Comparison of ENCODE assay signal across 25 cellular contexts in the genomic region with DNA sequence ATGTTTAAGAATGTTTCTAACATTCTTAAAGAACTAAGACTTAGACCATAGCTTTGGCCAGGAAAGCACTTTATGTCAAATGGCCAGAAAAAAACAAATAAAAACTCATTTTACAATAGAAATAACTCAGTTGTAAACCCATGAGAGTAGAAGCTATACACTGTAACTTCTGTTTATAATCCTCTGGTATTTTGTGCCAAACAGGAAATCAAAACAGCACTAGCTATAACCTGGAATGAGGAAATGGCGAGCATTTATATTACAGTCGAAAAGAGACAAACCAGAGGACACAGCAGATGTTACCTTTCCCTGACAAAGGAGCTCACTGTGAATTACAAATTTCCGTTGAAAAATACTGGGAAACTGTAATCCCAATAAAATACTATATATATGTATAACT. TPM values are rescaled to one million over a fixed set of nuclear protein-coding genes. Genes with fewer than 3 reads are reported as not detected.
DNase-seq lines count a peak whose midpoint lies in the region; ATAC-seq, FAIRE-seq and TF ChIP-seq lines count a peak whose summit lies in the region.
"Had no signal": no experiment of that assay in that cellular context is flagged by ENCODE, and none has a peak within 500 bp of the region (broad histone marks: within the 10 kb centered on the region; RNA-seq: fewer than 3 reads in every experiment).

No MANE protein-coding gene starts in this region.

- peak overlapping the region in 1 of 2 donors; percentile 11 for H3K27ac ChIP-seq in small intestine (ENCODE audit: low read depth in 1 of 2, low read length in 1 of 2)
- H3K27ac ChIP-seq: 22Rv1; BLaER1 treated with 17β-estradiol and CSF1 and Interleukin-3, amounts not matched to agents 10 nM and 100 nM; foreskin keratinocyte; parathyroid adenoma; RWPE1; thoracic aorta; WERI-Rb-1 had no signal

- H3K4me3 Mint-ChIP-seq in activated CD8-positive, alpha-beta memory T cell treated with anti-CD3 and anti-CD28 coated beads, Interleukin-2, amount 10 ng/mL, durations not matched to agents 7 days and 5 days, result no peak overlapping the region
- H3K4me3 Mint-ChIP-seq: activated CD4-positive, alpha-beta memory T cell treated with anti-CD3 and anti-CD28 coated beads, Interleukin-2, amount 10 ng/mL, durations not matched to agents 7 days and 5 days; activated naive CD8-positive, alpha-beta T cell; HFFc6 had no signal

- H3K9me3 Mint-ChIP-seq in activated CD8-positive, alpha-beta memory T cell treated with anti-CD3 and anti-CD28 coated beads, Interleukin-2, amount 10 ng/mL, durations not matched to agents 7 days and 5 days (ENCODE audit: low read depth), result no peaks in the 10 kb centered on the region
- H3K9me3 Mint-ChIP-seq: activated CD4-positive, alpha-beta memory T cell treated with anti-CD3 and anti-CD28 coated beads, Interleukin-2, amount 10 ng/mL, durations not matched to agents 7 days and 5 days; HFFc6 had no signal

- H3K4me1 ChIP-seq in small intestine (ENCODE audit: control insufficient read depth in 2 of 2, insufficient read depth in 1 of 2, low read depth in 1 of 2, low read length in 1 of 2), result peaks cover 4 to 6% of the 10 kb centered on the region in 2 donors
- H3K4me1 ChIP-seq: parathyroid adenoma had no signal

- CTCF ChIA-PET in activated CD8-positive, alpha-beta memory T cell treated with anti-CD3 and anti-CD28 coated beads, Interleukin-2, amount 10 ng/mL, durations not matched to agents 7 days and 5 days (lab: Charles Lee), result interaction anchor here (0.6 kb wide), 1 partner anchor 35 kb away, joined by 4 read pairs; no protein-coding TSS in a partner anchor

- no peak for TF ChIP-seq POLR2A in GM12891 (IDR thresholded peaks at IDR 0.05; ENCODE audit: low read depth, low read length)

- no peak for ATAC-seq in GM18873 (IDR thresholded peaks at IDR 0.05; ENCODE audit: low FRiP score, unreplicated experiment)
- ATAC-seq in activated CD8-positive, alpha-beta memory T cell treated with anti-CD3 and anti-CD28 coated beads, Interleukin-2, amount 10 ng/mL, durations not matched to agents 7 days and 5 days, result no peak
- ATAC-seq: foreskin keratinocyte, left lobe of liver had no signal

- no peak overlapping the region for H3K27ac Mint-ChIP-seq in activated CD8-positive, alpha-beta memory T cell treated with anti-CD3 and anti-CD28 coated beads, Interleukin-2, amount 10 ng/mL, durations not matched to agents 7 days and 5 days
- H3K27ac Mint-ChIP-seq: activated CD4-positive, alpha-beta memory T cell treated with anti-CD3 and anti-CD28 coated beads, Interleukin-2, amount 10 ng/mL, durations not matched to agents 7 days and 5 days; activated naive CD8-positive, alpha-beta T cell; HFFc6 had no signal

- H3K27me3 ChIP-seq in small intestine (ENCODE audit: control insufficient read depth in 2 of 2, insufficient read depth in 2 of 2, low read length in 2 of 2), result no peaks in the 10 kb centered on the region
- H3K27me3 ChIP-seq: BLaER1 treated with 17β-estradiol and CSF1 and Interleukin-3, amounts not matched to agents 10 nM and 100 nM; foreskin keratinocyte had no signal

- H3K9me3 ChIP-seq in small intestine (ENCODE audit: control insufficient read depth, low read depth), result no peaks in the 10 kb centered on the region
- H3K9me3 ChIP-seq: BLaER1 treated with 17β-estradiol and CSF1 and Interleukin-3, amounts not matched to agents 10 nM and 100 nM; thoracic aorta had no signal

- DNase-seq in DMS153 (lab: John Stamatoyannopoulos, UW), result peak; percentile 75
- no peak for DNase-seq in DMS153 treated with DMSO at 0.1 percent for 48 hours (lab: John Stamatoyannopoulos, UW; ENCODE audit: unreplicated experiment)
- peak; percentile 51 to 58 for DNase-seq in cardiac fibroblast (ENCODE audit: low read depth in 2 of 2)
- peak; percentile 16 for DNase-seq in kidney glomerular epithelial cell (lab: John Stamatoyannopoulos, UW)
- peak; percentile 71 for DNase-seq in small intestine
- no peak for DNase-seq in activated CD8-positive, alpha-beta memory T cell treated with anti-CD3 and anti-CD28 coated beads, Interleukin-2, amount 10 ng/mL, durations not matched to agents 7 days and 5 days
- no peak for DNase-seq in GM12891 (ENCODE audit: insufficient read length, low spot score)
- DNase-seq: activated CD4-positive, alpha-beta memory T cell treated with anti-CD3 and anti-CD28 coated beads, Interleukin-2, amount 10 ng/mL, durations not matched to agents 7 days and 5 days; activated T-cell treated with anti-CD3 and anti-CD28 coated beads, Interleukin-2, amount 50 U/mL, for 48 hours; caudate nucleus; DMS79; foreskin keratinocyte; HFFc6; NCI-H1436 treated with DMSO at 0.1 percent for 48 hours; NCI-H446; T-helper 1 cell; WERI-Rb-1 had no signal

- H3K36me3 Mint-ChIP-seq in activated CD8-positive, alpha-beta memory T cell treated with anti-CD3 and anti-CD28 coated beads, Interleukin-2, amount 10 ng/mL, durations not matched to agents 7 days and 5 days, result peaks cover 24% of the 10 kb centered on the region

- FAIRE-seq in small intestine (lab: Jason Lieb, UNC) (no peak), GM12891 (lab: Jason Lieb, UNC) (no peak)

- H3K36me3 ChIP-seq in small intestine (ENCODE audit: control insufficient read depth in 2 of 2, insufficient read depth in 2 of 2, low read length in 2 of 2), result peaks cover 2% of the 10 kb centered on the region in 2 donors
- H3K36me3 ChIP-seq: thoracic aorta had no signal

- TF ChIP-seq CTCF in cardiac fibroblast (IDR thresholded peaks at IDR 0.05; ENCODE audit: low read depth, low read length), result no peak

- no peaks in the 10 kb centered on the region for H3K27me3 Mint-ChIP-seq in activated CD8-positive, alpha-beta memory T cell treated with anti-CD3 and anti-CD28 coated beads, Interleukin-2, amount 10 ng/mL, durations not matched to agents 7 days and 5 days
- H3K27me3 Mint-ChIP-seq: activated CD4-positive, alpha-beta memory T cell treated with anti-CD3 and anti-CD28 coated beads, Interleukin-2, amount 10 ng/mL, durations not matched to agents 7 days and 5 days; activated naive CD8-positive, alpha-beta T cell had no signal

- H3K4me3 ChIP-seq in cardiac fibroblast (replicated peaks in 1 of 2; ENCODE audit: low read depth in 2 of 2, low read length in 2 of 2) (no peak overlapping the region), small intestine (ENCODE audit: low read depth in 1 of 2, low read length in 2 of 2) (no peak overlapping the region)
- H3K4me3 ChIP-seq: BLaER1 treated with 17β-estradiol and CSF1 and Interleukin-3, amounts not matched to agents 10 nM and 100 nM; thoracic aorta had no signal

- 14 to 38% (median 36%) methylated on average over 3 of the region's 3 CpGs for WGBS in small intestine, 3 donors

- H3K4me1 Mint-ChIP-seq in activated CD8-positive, alpha-beta memory T cell treated with anti-CD3 and anti-CD28 coated beads, Interleukin-2, amount 10 ng/mL, durations not matched to agents 7 days and 5 days, result no peaks in the 10 kb centered on the region

TF ChIP-seq in GM12891, 5 proteins besides CTCF, POLR2A, EP300 and RAD21:
- TF ChIP-seq POU2F2 (IDR thresholded peaks at IDR 0.05; ENCODE audit: low read depth, low read length) (no peak), PAX5 (IDR thresholded peaks at IDR 0.05; ENCODE audit: insufficient read depth, low read length, severe bottlenecking) (no peak), POLR2AphosphoS5 (IDR thresholded peaks at IDR 0.05; ENCODE audit: low read depth, low read length) (no peak), SPI1 (IDR thresholded peaks at IDR 0.05; ENCODE audit: low read depth, low read length) (no peak), TAF1 (IDR thresholded peaks at IDR 0.05; ENCODE audit: low read depth, low read length) (no peak)

RNA-seq across cellular contexts. Expression of gene GK5, which starts 10.3 kb away (rescaled TPM):
- 1 to 10 TPM; 4.6 to 8.9 (median 8.4) TPM for polyA plus RNA-seq in small intestine
- 10 to 100 TPM; 18.8 to 25.7 TPM for total RNA-seq in activated CD8-positive, alpha-beta memory T cell treated with anti-CD3 and anti-CD28 coated beads, Interleukin-2, amount 10 ng/mL, durations not matched to agents 7 days and 5 days
- 4.5 TPM for polyA plus RNA-seq in GM12891 (2012; ENCODE audit: low read depth, missing spikeins)

Comparison
In these comparisons a context has a peak if more than half of its experiments do, and no peak if none do; other contexts are left out.
1. DNase-seq: peak in DMS153 (single experiment), cardiac fibroblast (2 of 2), kidney glomerular epithelial cell (single experiment) and small intestine (single experiment); none in DMS153 treated with DMSO at 0.1 percent for 48 hours (single experiment), activated CD8-positive, alpha-beta memory T cell treated with anti-CD3 and anti-CD28 coated beads, Interleukin-2, amount 10 ng/mL, durations not matched to agents 7 days and 5 days (single experiment) and GM12891 (single experiment).